ENCODE assay signal across 8 cellular contexts in genomic region chr17:39069114-39069756, GRCh38.
DNase-seq lines count a peak whose midpoint lies in the region; ATAC-seq, FAIRE-seq and TF ChIP-seq lines count a peak whose summit lies in the region.

No MANE protein-coding gene starts in this region.

- H3K4me1 ChIP-seq in mammary epithelial cell (ENCODE audit: insufficient read depth, low read length), result peaks cover 19% of the 10 kb centered on the region
- H3K4me1 ChIP-seq in upper lobe of left lung, result no peaks in the 10 kb centered on the region

- H3K9me3 ChIP-seq in mammary epithelial cell (replicated peaks; ENCODE audit: insufficient read depth, low read length), result no peaks in the 10 kb centered on the region
- H3K9me3 ChIP-seq in upper lobe of left lung, result no peaks in the 10 kb centered on the region

- intact Hi-C loops in mammary epithelial cell (cut with micrococcal nuclease), result loop anchor here (1.0 to 2.0 kb wide), 3 partner anchors 84 to 176 kb away; no protein-coding TSS in a partner anchor

- no peaks in the 10 kb centered on the region for H3K36me3 ChIP-seq in mammary epithelial cell (ENCODE audit: insufficient read depth, low read length)
- H3K36me3 ChIP-seq in upper lobe of left lung, result no peaks in the 10 kb centered on the region

- H3K27ac ChIP-seq in mammary epithelial cell (ENCODE audit: insufficient read depth, low read depth, low read length), result no peak overlapping the region
- no peak overlapping the region for H3K27ac ChIP-seq in upper lobe of left lung

- H3K27me3 ChIP-seq in mammary epithelial cell (ENCODE audit: insufficient read depth, low read length), result no peaks in the 10 kb centered on the region
- no peaks in the 10 kb centered on the region for H3K27me3 ChIP-seq in upper lobe of left lung

- CTCF ChIA-PET in mammary epithelial cell (lab: Charles Lee; ENCODE audit: low non-redundant PET), result no interaction called here

- no peak overlapping the region for H3K4me3 ChIP-seq in mammary epithelial cell (replicated peaks in 1 of 3; ENCODE audit: insufficient read depth in 1 of 3, low read depth in 2 of 3, low read length in 3 of 3)
- no peak overlapping the region for H3K4me3 ChIP-seq in upper lobe of left lung

- in situ Hi-C loops in Caki2 (cut with HindIII; ENCODE audit: low pct_unique_long_range_greater_than_20kb, low sequenced_read_pairs) (no loop called here), mammary epithelial cell (cut with MboI; ENCODE audit: low sequenced_read_pairs in 2 of 2) (no loop called here)

- no peaks in the 10 kb centered on the region for H3K79me2 ChIP-seq in mammary epithelial cell (ENCODE audit: insufficient read depth, low read length)

- H4K20me1 ChIP-seq in mammary epithelial cell (ENCODE audit: insufficient read depth, low read length), result no peaks in the 10 kb centered on the region

- TF ChIP-seq CTCF in mammary epithelial cell (conservative IDR thresholded peaks at IDR 0.05 in 1 of 2, IDR thresholded peaks at IDR 0.05 in 1 of 2; ENCODE audit: extremely low read depth in 1 of 2, insufficient read depth in 1 of 2, low read depth in 1 of 2, low read length in 2 of 2) (peak; percentile 70 to 75), upper lobe of left lung (IDR thresholded peaks at IDR 0.05) (peak; percentile 19 to 59 (median 46))

- dilution Hi-C loops in mammary epithelial cell (cut with HindIII; ENCODE audit: low sequenced_read_pairs), result no loop called here

- no peak for TF ChIP-seq POLR2A in H54 (IDR thresholded peaks at IDR 0.05; ENCODE audit: low read depth, low read length)
- no peak for TF ChIP-seq POLR2A in upper lobe of left lung (IDR thresholded peaks at IDR 0.05)

- BruUV-seq in mammary epithelial cell (replicated peaks; lab: Mats Ljungman, UMichigan), result no TSS peak

- no peak overlapping the region for H3K4me2 ChIP-seq in mammary epithelial cell (ENCODE audit: insufficient read depth, low read depth, low read length)

- FAIRE-seq in H54 (lab: Jason Lieb, UNC), result no peak

- H3K9ac ChIP-seq in mammary epithelial cell (ENCODE audit: insufficient read depth, low read length), result no peak overlapping the region

- DNase-seq in Caki2 (ENCODE audit: low read depth) (peak; percentile 24), H54 (ENCODE audit: insufficient read length, low spot score) (peak; percentile 44), NOMO-1 treated with DMSO at 0.1 percent for 48 hours (lab: John Stamatoyannopoulos, UW; ENCODE audit: unreplicated experiment) (peak; percentile 36), mammary epithelial cell (peak; percentile 32), kidney tubule cell (ENCODE audit: low spot score) (peak; percentile 48), upper lobe of left lung (no peak), OCI-M2 (lab: John Stamatoyannopoulos, UW; ENCODE audit: unreplicated experiment) (no peak)

- 55% methylated on average over 4 of the region's 8 CpGs for WGBS in mammary epithelial cell (ENCODE audit: low coverage, missing lambda C conversion rate)
- 72 to 76% methylated on average over 8 of the region's 8 CpGs for WGBS in upper lobe of left lung, 2 donors

- peak in 1 of 2 donors; percentile 44 for ATAC-seq in upper lobe of left lung (ENCODE audit: low FRiP score in 2 of 2)
- no peak for ATAC-seq in GM21717 (IDR thresholded peaks at IDR 0.05; ENCODE audit: unreplicated experiment)

- TF ChIP-seq EP300 in upper lobe of left lung (IDR thresholded peaks at IDR 0.05), result no peak

- no peak overlapping the region for H2AFZ ChIP-seq in mammary epithelial cell (ENCODE audit: low read depth, low read length)

Comparison
In these comparisons a context has a peak if more than half of its experiments do, and no peak if none do; other contexts are left out.
1. DNase-seq: peak in Caki2 (single experiment), H54 (single experiment), NOMO-1 treated with DMSO at 0.1 percent for 48 hours (single experiment), mammary epithelial cell (single experiment) and kidney tubule cell (single experiment); none in upper lobe of left lung (0 of 2) and OCI-M2 (single experiment).